In the genomic region with DNA sequence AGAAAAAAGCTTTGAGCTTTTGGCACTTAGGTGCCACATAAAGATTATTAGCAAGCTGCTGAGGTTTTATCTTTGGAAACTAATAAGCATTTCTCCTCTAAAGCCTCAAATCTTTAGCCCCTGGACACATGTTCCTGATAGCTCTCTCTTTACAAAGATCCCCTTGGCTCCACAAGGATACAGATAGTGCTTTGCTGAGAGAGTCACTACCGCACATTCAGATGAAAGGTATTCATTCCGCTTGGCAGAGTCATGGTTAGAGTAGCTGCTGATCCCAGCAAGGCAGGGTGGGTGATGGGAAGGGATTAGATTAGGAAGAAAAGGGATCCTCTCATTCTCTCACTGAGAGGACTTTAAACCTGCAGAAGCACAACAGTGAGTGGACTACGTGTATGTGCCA, we compare ENCODE assay signal across 23 cellular contexts. TPM values are rescaled to one million over a fixed set of nuclear protein-coding genes. Genes with fewer than 3 reads are reported as not detected.
A peak's percentile ranks its signal among the peaks of the same experiment; 100 is the strongest.
DNase-seq lines count a peak whose midpoint lies in the region; ATAC-seq, FAIRE-seq and TF ChIP-seq lines count a peak whose summit lies in the region.
"Had no signal": no experiment of that assay in that cellular context is flagged by ENCODE, and none has a peak within 500 bp of the region (broad histone marks: within the 10 kb centered on the region; RNA-seq: fewer than 3 reads in every experiment).

No MANE protein-coding gene starts in this region.

- FAIRE-seq in keratinocyte (lab: Jason Lieb, UNC) = peak; percentile 90
- FAIRE-seq: GM12878 had no signal

- H2AFZ ChIP-seq in keratinocyte (ENCODE audit: control insufficient read depth, low read length) = no peak overlapping the region
- H2AFZ ChIP-seq: neural progenitor cell, PC-9 had no signal

- no peak for ATAC-seq in GM19351 (IDR thresholded peaks at IDR 0.05; ENCODE audit: unreplicated experiment)
- ATAC-seq: activated CD8-positive, alpha-beta memory T cell treated with anti-CD3 and anti-CD28 coated beads, Interleukin-2, amount 10 ng/mL, durations not matched to agents 7 days and 5 days; GM12878 had no signal

- H3K9ac ChIP-seq in adipocyte (ENCODE audit: low read length) (no peak overlapping the region), keratinocyte (ENCODE audit: control insufficient read depth, extremely low read depth, insufficient read depth, low read length) (no peak overlapping the region)
- H3K9ac ChIP-seq: BLaER1, neural progenitor cell had no signal

- H3K36me3 ChIP-seq in adipocyte (ENCODE audit: control insufficient read depth, insufficient read depth, low read length, severe bottlenecking) (no peaks in the 10 kb centered on the region), keratinocyte (ENCODE audit: control insufficient read depth in 2 of 2, extremely low read depth in 1 of 2, insufficient read depth in 2 of 2, low read length in 2 of 2) (no peaks in the 10 kb centered on the region)
- H3K36me3 ChIP-seq: BLaER1, neural progenitor cell had no signal

- no peaks in the 10 kb centered on the region for H3K79me2 ChIP-seq in keratinocyte (ENCODE audit: control insufficient read depth, insufficient read depth, low read length)

- no peaks in the 10 kb centered on the region for H3K9me1 ChIP-seq in keratinocyte (ENCODE audit: control insufficient read depth, extremely low read depth, insufficient read depth, low read length)

- peak; percentile 57 for DNase-seq in AG08395 (ENCODE audit: low spot score)
- DNase-seq in HPDE6-E6E7 (ENCODE audit: extremely low spot score) = peak; percentile 19
- peak; percentile 43 for DNase-seq in adipocyte (ENCODE audit: low read depth)
- no peak for DNase-seq in keratinocyte (ENCODE audit: low read depth, low spot score)
- no peak for DNase-seq in coronary artery (ENCODE audit: low spot score)
- no peak for DNase-seq in kidney glomerular epithelial cell (lab: John Stamatoyannopoulos, UW)
- no peak for DNase-seq in NCI-H82 treated with DMSO at 0.1 percent for 48 hours (lab: John Stamatoyannopoulos, UW; ENCODE audit: unreplicated experiment)
- DNase-seq: activated CD8-positive, alpha-beta memory T cell treated with anti-CD3 and anti-CD28 coated beads, Interleukin-2, amount 10 ng/mL, durations not matched to agents 7 days and 5 days; activated gamma-delta T cell; DND-41; effector memory CD4-positive, alpha-beta T cell; Kasumi-1; NCI-H2029 treated with DMSO at 0.1 percent for 48 hours; NCI-H526; PC-9; retina; stimulated activated CD4-positive, alpha-beta T cell treated with anti-CD3 and anti-CD28 coated beads, Interleukin-1b, Interleukin-23, amount 100 ng/mL, for 48 hours; testis had no signal

- H3K27me3 ChIP-seq in adipocyte (replicated peaks; ENCODE audit: control insufficient read depth, insufficient read depth, low read length) (no peaks in the 10 kb centered on the region), keratinocyte (ENCODE audit: control insufficient read depth, extremely low read depth, insufficient read depth, low read length) (no peaks in the 10 kb centered on the region)
- H3K27me3 ChIP-seq: BLaER1, neural progenitor cell, testis had no signal

- H3K9me3 ChIP-seq in adipocyte (ENCODE audit: control insufficient read depth, low read length) (no peaks in the 10 kb centered on the region), keratinocyte (ENCODE audit: control insufficient read depth, low read depth, low read length) (no peaks in the 10 kb centered on the region)
- H3K9me3 ChIP-seq: BLaER1, testis had no signal

- H3K27ac ChIP-seq in keratinocyte (ENCODE audit: control insufficient read depth, insufficient read depth, low read length) (peak overlapping the region; percentile 37), coronary artery (no peak overlapping the region)
- H3K27ac ChIP-seq: BLaER1, HL-60, neural progenitor cell, PC-9, testis had no signal

- H4K20me1 ChIP-seq in keratinocyte (ENCODE audit: control insufficient read depth, extremely low read depth, insufficient read depth, low read length) = no peaks in the 10 kb centered on the region
- H4K20me1 ChIP-seq: BLaER1 had no signal

- dilution Hi-C loops in keratinocyte (cut with MboI; ENCODE audit: extremely low pct_ligation_motif_present, low sequenced_read_pairs) = no loop called here

- no peak for TF ChIP-seq CTCF in keratinocyte (optimal IDR thresholded peaks at IDR 0.05 in 1 of 3, IDR thresholded peaks at IDR 0.05 in 1 of 3, conservative IDR thresholded peaks at IDR 0.05 in 1 of 3; ENCODE audit: extremely low read depth in 1 of 3, insufficient read depth in 2 of 3, low read length in 3 of 3)
- TF ChIP-seq CTCF in coronary artery (IDR thresholded peaks at IDR 0.05) = no peak

- peak overlapping the region; percentile 8 for H3K4me2 ChIP-seq in keratinocyte (ENCODE audit: control insufficient read depth, extremely low read depth, insufficient read depth, low read depth, low read length)
- H3K4me2 ChIP-seq: BLaER1, neural progenitor cell, PC-9 had no signal

- no peaks in the 10 kb centered on the region for H3K4me1 ChIP-seq in adipocyte (ENCODE audit: control insufficient read depth, insufficient read depth, low read length)
- peaks cover 8% of the 10 kb centered on the region for H3K4me1 ChIP-seq in keratinocyte (ENCODE audit: control insufficient read depth, extremely low read depth, insufficient read depth, low read length)
- H3K4me1 ChIP-seq: BLaER1, neural progenitor cell, testis had no signal

- no peak overlapping the region for H3K4me3 ChIP-seq in adipocyte (ENCODE audit: low read length)
- no peak overlapping the region for H3K4me3 ChIP-seq in keratinocyte (ENCODE audit: control insufficient read depth in 2 of 3, extremely low read depth in 1 of 3, insufficient read depth in 2 of 3, low read depth in 1 of 3, low read length in 3 of 3)
- no peak overlapping the region for H3K4me3 ChIP-seq in coronary artery
- H3K4me3 ChIP-seq: BLaER1, GM12878, neural progenitor cell, PC-9, testis had no signal

RNA-seq across cellular contexts. Expression of a gene that starts 28.2 kb away (rescaled TPM):
- polyA plus RNA-seq in keratinocyte = 0.04 TPM in 1 of 3 replicates, not detected in the others
- 0.99 TPM for polyA plus RNA-seq in keratinocyte (2011; ENCODE audit: low read depth)
- polyA plus RNA-seq in keratinocyte (2011; cell fraction: cytosol; rRNA removed) = 0.06 and 0.18 TPM in 2 replicates
- polyA plus RNA-seq in keratinocyte (2011; cell fraction: nucleus; rRNA removed) = 0.10 TPM in 1 of 2 replicates, not detected in the other
- polyA plus RNA-seq in keratinocyte (2012; ENCODE audit: low replicate concordance) = 2.9 TPM in 1 of 2 replicates, not detected in the other
- polyA minus RNA-seq in keratinocyte = not detected in 3 replicates
- polyA minus RNA-seq in keratinocyte (2011; cell fraction: cytosol; rRNA and poly(A)+ RNA removed) = not detected
- 0.39 TPM in 1 of 2 replicates, not detected in the other for polyA minus RNA-seq in keratinocyte (2011; cell fraction: nucleus; rRNA and poly(A)+ RNA removed)
- polyA plus RNA-seq: GM12878 had no signal

RNA-seq across cellular contexts. Expression of a gene that starts 47.5 kb away (rescaled TPM):
- 0.40 to 0.82 TPM (median 0.45 TPM) in 3 replicates for polyA plus RNA-seq in keratinocyte
- polyA plus RNA-seq in keratinocyte (2011; ENCODE audit: low read depth) = 4.7 TPM
- polyA plus RNA-seq in keratinocyte (2011; cell fraction: cytosol; rRNA removed) = 0.79 and 1.8 TPM in 2 replicates
- 3.3 and 4.0 TPM in 2 replicates for polyA plus RNA-seq in keratinocyte (2011; cell fraction: nucleus; rRNA removed)
- 0.57 and 26.2 TPM in 2 replicates for polyA plus RNA-seq in keratinocyte (2012; ENCODE audit: low replicate concordance)
- polyA minus RNA-seq in keratinocyte = 0.32 to 0.73 TPM in 2 of 3 replicates, not detected in the other
- not detected for polyA minus RNA-seq in keratinocyte (2011; cell fraction: cytosol; rRNA and poly(A)+ RNA removed)
- polyA minus RNA-seq in keratinocyte (2011; cell fraction: nucleus; rRNA and poly(A)+ RNA removed) = 0.95 and 2.1 TPM in 2 replicates
- polyA plus RNA-seq: GM12878 had no signal

Comparison
In these comparisons a context has a peak if more than half of its experiments do, and no peak if none do; other contexts are left out.
1. DNase-seq: peak in AG08395 (single experiment), HPDE6-E6E7 (single experiment) and adipocyte (single experiment); none in keratinocyte (single experiment), coronary artery (single experiment), kidney glomerular epithelial cell (single experiment) and NCI-H82 treated with DMSO at 0.1 percent for 48 hours (single experiment).